Comparison of ENCODE assay signal across 15 cellular contexts in genomic region chr4:185467101-185467500, GRCh38. TPM values are rescaled to one million over a fixed set of nuclear protein-coding genes. Genes with fewer than 3 reads are reported as not detected.
"Had no signal": no experiment of that assay in that cellular context is flagged by ENCODE, and none has a peak within 500 bp of the region (broad histone marks: within the 10 kb centered on the region; RNA-seq: fewer than 3 reads in every experiment).

No MANE protein-coding gene starts in this region.

- ATAC-seq: heart left ventricle; left lung; pancreas; stimulated activated naive CD8-positive, alpha-beta T cell treated with anti-CD3 and anti-CD28 coated beads, Interleukin-15, amount 100 ng/mL, for 72 hours; WTC11 had no signal

- H3K36me3 ChIP-seq: esophagus muscularis mucosa, heart left ventricle, left lung, pancreas, thyroid gland, uterus had no signal

- H3K4me1 ChIP-seq: uterus had no signal

- H3K9me3 ChIP-seq: esophagus muscularis mucosa, heart left ventricle, left lung, pancreas, thyroid gland, uterus had no signal

- DNase-seq: activated CD4-positive, alpha-beta T cell treated with anti-CD3 and anti-CD28 coated beads, Interleukin-2, amount 10 ng/mL, durations not matched to agents 24 days and 14 days; activated naive CD4-positive, alpha-beta T cell treated with anti-CD3 and anti-CD28 coated beads for 36 hours; cerebellar nuclear complex; dorsolateral prefrontal cortex; heart left ventricle; left lung; pancreas; stimulated activated CD4-positive, alpha-beta T cell treated with anti-CD3 and anti-CD28 coated beads, Interleukin-4, amount 100 ng/mL, for 4 hours; stimulated activated naive CD8-positive, alpha-beta T cell treated with anti-CD3 and anti-CD28 coated beads, Interleukin-15, amount 100 ng/mL, for 72 hours; T-helper 1 cell; thyroid gland; uterus had no signal

- H3K27ac ChIP-seq: esophagus muscularis mucosa, heart left ventricle, left lung, pancreas, skin epidermis, thyroid gland, uterus had no signal

- H3K27me3 ChIP-seq: dorsolateral prefrontal cortex, pancreas, thyroid gland, uterus had no signal

- H3K4me3 ChIP-seq: esophagus muscularis mucosa, heart left ventricle, left lung, pancreas, skin epidermis, thyroid gland, uterus had no signal

RNA-seq across cellular contexts. Expression of gene CCDC110, which starts 4.4 kb away (rescaled TPM):
- total RNA-seq: activated CD4-positive, alpha-beta T cell treated with anti-CD3 and anti-CD28 coated beads, Interleukin-2, amount 10 ng/mL, durations not matched to agents 24 days and 14 days had no signal
